ENCODE assay signal across 3 cellular contexts in the genomic region with DNA sequence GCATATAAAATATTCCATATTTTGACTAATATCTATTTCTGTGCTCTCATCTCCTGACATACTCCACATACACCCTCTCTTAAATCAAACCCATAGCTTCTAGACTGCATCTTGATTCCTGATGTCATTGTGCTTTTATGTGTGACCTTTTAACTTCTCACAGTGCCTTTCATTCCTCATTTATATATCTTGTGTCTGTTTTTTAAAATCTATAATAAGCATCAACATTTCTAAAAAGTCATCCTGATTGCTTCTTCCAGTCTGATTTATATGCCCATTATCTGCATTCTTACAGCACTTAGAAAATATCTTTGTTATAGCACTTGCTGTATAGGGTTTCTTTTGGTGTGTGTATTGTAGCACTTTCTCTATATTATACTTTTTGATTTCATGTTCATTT.
TF ChIP-seq lines count a peak whose summit lies in the region.

No MANE protein-coding gene starts in this region.

TF ChIP-seq in SK-N-SH treated with all-trans-retinoic acid at 6 μM for 48 hours, 23 proteins besides CTCF, POLR2A, EP300 and RAD21 (continued from another document and continues in another):
- TF ChIP-seq, protein P1, sequence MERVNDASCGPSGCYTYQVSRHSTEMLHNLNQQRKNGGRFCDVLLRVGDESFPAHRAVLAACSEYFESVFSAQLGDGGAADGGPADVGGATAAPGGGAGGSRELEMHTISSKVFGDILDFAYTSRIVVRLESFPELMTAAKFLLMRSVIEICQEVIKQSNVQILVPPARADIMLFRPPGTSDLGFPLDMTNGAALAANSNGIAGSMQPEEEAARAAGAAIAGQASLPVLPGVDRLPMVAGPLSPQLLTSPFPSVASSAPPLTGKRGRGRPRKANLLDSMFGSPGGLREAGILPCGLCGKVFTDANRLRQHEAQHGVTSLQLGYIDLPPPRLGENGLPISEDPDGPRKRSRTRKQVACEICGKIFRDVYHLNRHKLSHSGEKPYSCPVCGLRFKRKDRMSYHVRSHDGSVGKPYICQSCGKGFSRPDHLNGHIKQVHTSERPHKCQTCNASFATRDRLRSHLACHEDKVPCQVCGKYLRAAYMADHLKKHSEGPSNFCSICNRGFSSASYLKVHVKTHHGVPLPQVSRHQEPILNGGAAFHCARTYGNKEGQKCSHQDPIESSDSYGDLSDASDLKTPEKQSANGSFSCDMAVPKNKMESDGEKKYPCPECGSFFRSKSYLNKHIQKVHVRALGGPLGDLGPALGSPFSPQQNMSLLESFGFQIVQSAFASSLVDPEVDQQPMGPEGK (CRISPR knock-in tag; IDR thresholded peaks at IDR 0.05; ENCODE audit: borderline replicate concordance), result no peak
- no peak for TF ChIP-seq GLIS3 (CRISPR knock-in tag; IDR thresholded peaks at IDR 0.05)
- TF ChIP-seq SNAI2 (CRISPR knock-in tag; IDR thresholded peaks at IDR 0.05), result 0 out of 2 replicates have a peak, but pooled peaks have one; percentile 34
- TF ChIP-seq ZFP30 (CRISPR knock-in tag; IDR thresholded peaks at IDR 0.05), result no peak
- TF ChIP-seq BACH2 (CRISPR knock-in tag; IDR thresholded peaks at IDR 0.05; ENCODE audit: borderline replicate concordance), result no peak
- TF ChIP-seq, protein P2, sequence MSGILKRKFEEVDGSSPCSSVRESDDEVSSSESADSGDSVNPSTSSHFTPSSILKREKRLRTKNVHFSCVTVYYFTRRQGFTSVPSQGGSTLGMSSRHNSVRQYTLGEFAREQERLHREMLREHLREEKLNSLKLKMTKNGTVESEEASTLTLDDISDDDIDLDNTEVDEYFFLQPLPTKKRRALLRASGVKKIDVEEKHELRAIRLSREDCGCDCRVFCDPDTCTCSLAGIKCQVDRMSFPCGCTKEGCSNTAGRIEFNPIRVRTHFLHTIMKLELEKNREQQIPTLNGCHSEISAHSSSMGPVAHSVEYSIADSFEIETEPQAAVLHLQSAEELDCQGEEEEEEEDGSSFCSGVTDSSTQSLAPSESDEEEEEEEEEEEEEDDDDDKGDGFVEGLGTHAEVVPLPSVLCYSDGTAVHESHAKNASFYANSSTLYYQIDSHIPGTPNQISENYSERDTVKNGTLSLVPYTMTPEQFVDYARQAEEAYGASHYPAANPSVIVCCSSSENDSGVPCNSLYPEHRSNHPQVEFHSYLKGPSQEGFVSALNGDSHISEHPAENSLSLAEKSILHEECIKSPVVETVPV (CRISPR knock-in tag; IDR thresholded peaks at IDR 0.05), result no peak
- no peak for TF ChIP-seq PPARA (CRISPR knock-in tag; IDR thresholded peaks at IDR 0.05; ENCODE audit: borderline replicate concordance)
- TF ChIP-seq, protein P3, sequence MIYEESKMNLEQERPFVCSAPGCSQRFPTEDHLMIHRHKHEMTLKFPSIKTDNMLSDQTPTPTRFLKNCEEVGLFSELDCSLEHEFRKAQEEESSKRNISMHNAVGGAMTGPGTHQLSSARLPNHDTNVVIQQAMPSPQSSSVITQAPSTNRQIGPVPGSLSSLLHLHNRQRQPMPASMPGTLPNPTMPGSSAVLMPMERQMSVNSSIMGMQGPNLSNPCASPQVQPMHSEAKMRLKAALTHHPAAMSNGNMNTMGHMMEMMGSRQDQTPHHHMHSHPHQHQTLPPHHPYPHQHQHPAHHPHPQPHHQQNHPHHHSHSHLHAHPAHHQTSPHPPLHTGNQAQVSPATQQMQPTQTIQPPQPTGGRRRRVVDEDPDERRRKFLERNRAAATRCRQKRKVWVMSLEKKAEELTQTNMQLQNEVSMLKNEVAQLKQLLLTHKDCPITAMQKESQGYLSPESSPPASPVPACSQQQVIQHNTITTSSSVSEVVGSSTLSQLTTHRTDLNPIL (CRISPR knock-in tag; IDR thresholded peaks at IDR 0.05; ENCODE audit: low read depth), result peak; percentile 6; the same call in 1 of the 2 replicates
- TF ChIP-seq ZC3H10 (CRISPR knock-in tag; IDR thresholded peaks at IDR 0.05), result no peak
- no peak for TF ChIP-seq ZNF8 (CRISPR knock-in tag; IDR thresholded peaks at IDR 0.05)

TF ChIP-seq in SK-N-SH, 30 proteins besides CTCF, POLR2A, EP300 and RAD21 (continued from another document):
- TF ChIP-seq, protein P4, sequence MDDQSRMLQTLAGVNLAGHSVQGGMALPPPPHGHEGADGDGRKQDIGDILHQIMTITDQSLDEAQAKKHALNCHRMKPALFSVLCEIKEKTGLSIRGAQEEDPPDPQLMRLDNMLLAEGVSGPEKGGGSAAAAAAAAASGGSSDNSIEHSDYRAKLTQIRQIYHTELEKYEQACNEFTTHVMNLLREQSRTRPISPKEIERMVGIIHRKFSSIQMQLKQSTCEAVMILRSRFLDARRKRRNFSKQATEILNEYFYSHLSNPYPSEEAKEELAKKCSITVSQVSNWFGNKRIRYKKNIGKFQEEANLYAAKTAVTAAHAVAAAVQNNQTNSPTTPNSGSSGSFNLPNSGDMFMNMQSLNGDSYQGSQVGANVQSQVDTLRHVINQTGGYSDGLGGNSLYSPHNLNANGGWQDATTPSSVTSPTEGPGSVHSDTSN (IDR thresholded peaks at IDR 0.05), result no peak
- no peak for TF ChIP-seq CHD2 (IDR thresholded peaks at IDR 0.05; ENCODE audit: low read length, partially characterized antibody)
TF ChIP-seq in SK-N-SH: peak in this region for 0.

TF ChIP-seq in A549, 52 proteins besides CTCF, POLR2A, EP300 and RAD21 (continued from another document):
- TF ChIP-seq, protein P5, sequence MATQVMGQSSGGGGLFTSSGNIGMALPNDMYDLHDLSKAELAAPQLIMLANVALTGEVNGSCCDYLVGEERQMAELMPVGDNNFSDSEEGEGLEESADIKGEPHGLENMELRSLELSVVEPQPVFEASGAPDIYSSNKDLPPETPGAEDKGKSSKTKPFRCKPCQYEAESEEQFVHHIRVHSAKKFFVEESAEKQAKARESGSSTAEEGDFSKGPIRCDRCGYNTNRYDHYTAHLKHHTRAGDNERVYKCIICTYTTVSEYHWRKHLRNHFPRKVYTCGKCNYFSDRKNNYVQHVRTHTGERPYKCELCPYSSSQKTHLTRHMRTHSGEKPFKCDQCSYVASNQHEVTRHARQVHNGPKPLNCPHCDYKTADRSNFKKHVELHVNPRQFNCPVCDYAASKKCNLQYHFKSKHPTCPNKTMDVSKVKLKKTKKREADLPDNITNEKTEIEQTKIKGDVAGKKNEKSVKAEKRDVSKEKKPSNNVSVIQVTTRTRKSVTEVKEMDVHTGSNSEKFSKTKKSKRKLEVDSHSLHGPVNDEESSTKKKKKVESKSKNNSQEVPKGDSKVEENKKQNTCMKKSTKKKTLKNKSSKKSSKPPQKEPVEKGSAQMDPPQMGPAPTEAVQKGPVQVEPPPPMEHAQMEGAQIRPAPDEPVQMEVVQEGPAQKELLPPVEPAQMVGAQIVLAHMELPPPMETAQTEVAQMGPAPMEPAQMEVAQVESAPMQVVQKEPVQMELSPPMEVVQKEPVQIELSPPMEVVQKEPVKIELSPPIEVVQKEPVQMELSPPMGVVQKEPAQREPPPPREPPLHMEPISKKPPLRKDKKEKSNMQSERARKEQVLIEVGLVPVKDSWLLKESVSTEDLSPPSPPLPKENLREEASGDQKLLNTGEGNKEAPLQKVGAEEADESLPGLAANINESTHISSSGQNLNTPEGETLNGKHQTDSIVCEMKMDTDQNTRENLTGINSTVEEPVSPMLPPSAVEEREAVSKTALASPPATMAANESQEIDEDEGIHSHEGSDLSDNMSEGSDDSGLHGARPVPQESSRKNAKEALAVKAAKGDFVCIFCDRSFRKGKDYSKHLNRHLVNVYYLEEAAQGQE (IDR thresholded peaks at IDR 0.05), result no peak
- TF ChIP-seq, protein P6, sequence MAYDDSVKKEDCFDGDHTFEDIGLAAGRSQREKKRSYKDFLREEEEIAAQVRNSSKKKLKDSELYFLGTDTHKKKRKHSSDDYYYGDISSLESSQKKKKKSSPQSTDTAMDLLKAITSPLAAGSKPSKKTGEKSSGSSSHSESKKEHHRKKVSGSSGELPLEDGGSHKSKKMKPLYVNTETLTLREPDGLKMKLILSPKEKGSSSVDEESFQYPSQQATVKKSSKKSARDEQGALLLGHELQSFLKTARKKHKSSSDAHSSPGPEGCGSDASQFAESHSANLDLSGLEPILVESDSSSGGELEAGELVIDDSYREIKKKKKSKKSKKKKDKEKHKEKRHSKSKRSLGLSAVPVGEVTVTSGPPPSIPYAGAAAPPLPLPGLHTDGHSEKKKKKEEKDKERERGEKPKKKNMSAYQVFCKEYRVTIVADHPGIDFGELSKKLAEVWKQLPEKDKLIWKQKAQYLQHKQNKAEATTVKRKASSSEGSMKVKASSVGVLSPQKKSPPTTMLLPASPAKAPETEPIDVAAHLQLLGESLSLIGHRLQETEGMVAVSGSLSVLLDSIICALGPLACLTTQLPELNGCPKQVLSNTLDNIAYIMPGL (CRISPR knock-in tag; IDR thresholded peaks at IDR 0.05; ENCODE audit: borderline replicate concordance), result no peak
- TF ChIP-seq ZFP36 (IDR thresholded peaks at IDR 0.05; ENCODE audit: borderline replicate concordance, partially characterized antibody) (no peak), TP53 (CRISPR knock-in tag; IDR thresholded peaks at IDR 0.05) (no peak), POLR2AphosphoS2 (conservative IDR thresholded peaks at IDR 0.05; ENCODE audit: low read length) (no peak), RCOR1 (IDR thresholded peaks at IDR 0.05; ENCODE audit: low read depth, low read length) (no peak), RFX5 (IDR thresholded peaks at IDR 0.05) (no peak), SMC3 (IDR thresholded peaks at IDR 0.05) (no peak), ZC3H11A (IDR thresholded peaks at IDR 0.05) (no peak), HEYL (CRISPR knock-in tag; IDR thresholded peaks at IDR 0.05) (no peak), MAZ (IDR thresholded peaks at IDR 0.05; ENCODE audit: borderline replicate concordance, low read depth, low read length) (no peak)
- TF ChIP-seq, protein P7, sequence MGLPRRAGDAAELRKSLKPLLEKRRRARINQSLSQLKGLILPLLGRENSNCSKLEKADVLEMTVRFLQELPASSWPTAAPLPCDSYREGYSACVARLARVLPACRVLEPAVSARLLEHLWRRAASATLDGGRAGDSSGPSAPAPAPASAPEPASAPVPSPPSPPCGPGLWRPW (IDR thresholded peaks at IDR 0.05), result no peak
